ENCODE assay signal across 10 cellular contexts in the genomic region with DNA sequence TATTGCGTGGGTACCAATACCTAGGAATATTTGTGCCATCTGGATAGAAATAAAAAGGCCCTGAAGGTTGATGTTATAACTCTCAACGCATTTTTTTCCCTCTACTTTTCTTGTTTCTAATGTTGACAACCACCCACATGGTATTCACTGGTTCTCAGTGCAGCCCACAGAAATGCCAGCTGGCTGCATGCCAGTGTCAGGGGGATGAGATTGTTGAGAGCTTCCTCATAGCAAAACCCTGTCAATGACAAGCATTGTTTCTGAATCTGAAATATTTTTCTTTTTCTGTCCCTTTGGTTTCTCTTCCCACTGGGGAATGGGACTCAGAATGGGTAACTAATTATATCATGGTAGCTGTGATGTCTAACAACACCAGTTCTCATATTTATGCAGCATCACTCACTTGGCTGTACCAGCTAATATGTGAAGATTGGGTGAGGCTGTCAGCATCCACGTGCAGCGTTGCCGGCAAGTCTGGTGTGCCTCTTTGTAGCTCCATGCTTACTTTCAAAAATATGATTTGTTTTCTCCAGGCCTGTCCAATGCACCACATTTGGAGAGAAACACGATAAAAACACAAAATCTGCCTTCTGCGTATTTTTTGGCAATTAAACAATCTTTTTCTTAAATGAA.
A peak's percentile ranks its signal among the peaks of the same experiment; 100 is the strongest.
DNase-seq lines count a peak whose midpoint lies in the region; FAIRE-seq and TF ChIP-seq lines count a peak whose summit lies in the region.
"Had no signal": no experiment of that assay in that cellular context is flagged by ENCODE, and none has a peak within 500 bp of the region (broad histone marks: within the 10 kb centered on the region; RNA-seq: fewer than 3 reads in every experiment).

No MANE protein-coding gene starts in this region.

- no peak for FAIRE-seq in endothelial cell of umbilical vein (lab: Jason Lieb, UNC)

- H3K27ac ChIP-seq in endothelial cell of umbilical vein (ENCODE audit: insufficient read depth, low read depth, low read length), result no peak overlapping the region
- H3K27ac ChIP-seq: uterus had no signal

- H3K9me3 ChIP-seq in endothelial cell of umbilical vein (replicated peaks; ENCODE audit: control insufficient read depth, insufficient read depth, low read length), result no peaks in the 10 kb centered on the region
- H3K9me3 ChIP-seq: uterus had no signal

- TF ChIP-seq POLR2A in endothelial cell of umbilical vein (IDR thresholded peaks at IDR 0.05; ENCODE audit: low read depth, low read length), result no peak
- no peak for TF ChIP-seq POLR2A in lower leg skin (IDR thresholded peaks at IDR 0.05)

- H3K4me3 ChIP-seq in endothelial cell of umbilical vein (replicated peaks in 1 of 3; ENCODE audit: insufficient read depth in 1 of 3, low read depth in 1 of 3, low read length in 3 of 3), result no peak overlapping the region
- H3K4me3 ChIP-seq in lower leg skin (ENCODE audit: low read depth, poor library complexity, severe bottlenecking), result no peak overlapping the region
- H3K4me3 ChIP-seq: uterus had no signal

- no peak overlapping the region for H3K4me2 ChIP-seq in endothelial cell of umbilical vein (ENCODE audit: insufficient read depth, low read length)

- intact Hi-C loops in endothelial cell of umbilical vein (cut with micrococcal nuclease) (no loop called here), lower leg skin (cut with DNase I; ENCODE audit: low total_unique reads) (no loop called here)

- no peaks in the 10 kb centered on the region for H3K79me2 ChIP-seq in endothelial cell of umbilical vein (ENCODE audit: control insufficient read depth, insufficient read depth, low read length)

- H3K9ac ChIP-seq in endothelial cell of umbilical vein (replicated peaks; ENCODE audit: extremely low read depth, insufficient read depth, low read length), result no peak overlapping the region

- 64 to 68% methylated on average over 7 of the region's 7 CpGs for WGBS in lower leg skin, 2 donors

- no peaks in the 10 kb centered on the region for H3K4me1 ChIP-seq in endothelial cell of umbilical vein (ENCODE audit: control insufficient read depth, extremely low read depth, insufficient read depth, low read length)
- H3K4me1 ChIP-seq: uterus had no signal

- H4K20me1 ChIP-seq in endothelial cell of umbilical vein (replicated peaks; ENCODE audit: control insufficient read depth, extremely low read depth, insufficient read depth, low read length), result no peaks in the 10 kb centered on the region

- no peaks in the 10 kb centered on the region for H3K9me1 ChIP-seq in endothelial cell of umbilical vein (replicated peaks; ENCODE audit: control insufficient read depth, extremely low read depth, insufficient read depth, low read length)

- no peaks in the 10 kb centered on the region for H3K27me3 ChIP-seq in endothelial cell of umbilical vein (ENCODE audit: control insufficient read depth in 2 of 2, insufficient read depth in 2 of 2, low read length in 2 of 2)
- H3K27me3 ChIP-seq: uterus had no signal

- dilution Hi-C loops in endothelial cell of umbilical vein (cut with MboI; ENCODE audit: extremely low pct_ligation_motif_present, low sequenced_read_pairs), result no loop called here

- H2AFZ ChIP-seq in endothelial cell of umbilical vein (ENCODE audit: low read depth, low read length), result no peak overlapping the region

- peak; percentile 87 for DNase-seq in EL
- peak; percentile 65 to 84 for DNase-seq in NCI-H446 (lab: John Stamatoyannopoulos, UW)
- DNase-seq in endothelial cell of umbilical vein (ENCODE audit: low read depth, low spot score), result peak; percentile 73
- peak in 46 of 56 donors; percentile 1 to 74 (median 18) for DNase-seq in nucleus accumbens (lab: John Stamatoyannopoulos, UW)
- no peak for DNase-seq in AML-193 (lab: John Stamatoyannopoulos, UW)
- no peak for DNase-seq in NCI-H524 (lab: John Stamatoyannopoulos, UW)
- no peak for DNase-seq in lower leg skin (ENCODE audit: low spot score in 2 of 2)
- DNase-seq in GM19240 (ENCODE audit: insufficient read length, low spot score), result no peak
- DNase-seq: T-cell, uterus had no signal

- POLR2A ChIA-PET in endothelial cell of umbilical vein (lab: Charles Lee), result no interaction called here

- no peaks in the 10 kb centered on the region for H3K36me3 ChIP-seq in endothelial cell of umbilical vein (ENCODE audit: control insufficient read depth in 2 of 2, extremely low read depth in 1 of 2, insufficient read depth in 2 of 2, low read length in 2 of 2)
- H3K36me3 ChIP-seq: uterus had no signal

- BruUV-seq in endothelial cell of umbilical vein (replicated peaks; lab: Mats Ljungman, UMichigan), result no TSS peak

- CTCF ChIA-PET in endothelial cell of umbilical vein (lab: Charles Lee), result interaction anchor here (1.2 to 2.6 kb wide), 2 partner anchors 25 to 45 kb away, joined by 4 to 9 read pairs; no protein-coding TSS in a partner anchor

- TF ChIP-seq CTCF in endothelial cell of umbilical vein (IDR thresholded peaks at IDR 0.05; ENCODE audit: extremely low read depth in 1 of 2, insufficient read depth in 1 of 2, low read depth in 1 of 2, low read length in 2 of 2), result no peak
- no peak for TF ChIP-seq CTCF in lower leg skin (IDR thresholded peaks at IDR 0.05)

TF ChIP-seq in endothelial cell of umbilical vein, 7 proteins besides CTCF, POLR2A, EP300 and RAD21:
- no peak for TF ChIP-seq POLR2AphosphoS5 (IDR thresholded peaks at IDR 0.05; ENCODE audit: insufficient read depth, low read depth, low read length)
- no peak for TF ChIP-seq GATA2 (IDR thresholded peaks at IDR 0.05; ENCODE audit: insufficient read depth, insufficient read length, low read depth, low read length)
- TF ChIP-seq EZH2 (IDR thresholded peaks at IDR 0.05; ENCODE audit: borderline replicate concordance, low read depth, low read length, severe bottlenecking), result no peak
- no peak for TF ChIP-seq MYC (IDR thresholded peaks at IDR 0.05; ENCODE audit: low read depth, low read length)
- TF ChIP-seq JUN (IDR thresholded peaks at IDR 0.05; ENCODE audit: borderline replicate concordance, insufficient read depth, insufficient read length, low read depth), result no peak
- no peak for TF ChIP-seq FOS (IDR thresholded peaks at IDR 0.05; ENCODE audit: borderline replicate concordance, insufficient read depth, low read length)
- TF ChIP-seq, protein P1, sequence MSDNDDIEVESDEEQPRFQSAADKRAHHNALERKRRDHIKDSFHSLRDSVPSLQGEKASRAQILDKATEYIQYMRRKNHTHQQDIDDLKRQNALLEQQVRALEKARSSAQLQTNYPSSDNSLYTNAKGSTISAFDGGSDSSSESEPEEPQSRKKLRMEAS (IDR thresholded peaks at IDR 0.05; ENCODE audit: insufficient read depth, insufficient read length), result no peak

Comparison
In these comparisons a context has a peak if more than half of its experiments do, and no peak if none do; other contexts are left out.
1. DNase-seq: peak in EL (single experiment), NCI-H446 (2 of 2), endothelial cell of umbilical vein (single experiment) and nucleus accumbens (46 of 56); none in AML-193 (0 of 2), NCI-H524 (0 of 2), lower leg skin (0 of 2) and GM19240 (single experiment).